ENCODE assay signal across 14 cellular contexts in the genomic region with DNA sequence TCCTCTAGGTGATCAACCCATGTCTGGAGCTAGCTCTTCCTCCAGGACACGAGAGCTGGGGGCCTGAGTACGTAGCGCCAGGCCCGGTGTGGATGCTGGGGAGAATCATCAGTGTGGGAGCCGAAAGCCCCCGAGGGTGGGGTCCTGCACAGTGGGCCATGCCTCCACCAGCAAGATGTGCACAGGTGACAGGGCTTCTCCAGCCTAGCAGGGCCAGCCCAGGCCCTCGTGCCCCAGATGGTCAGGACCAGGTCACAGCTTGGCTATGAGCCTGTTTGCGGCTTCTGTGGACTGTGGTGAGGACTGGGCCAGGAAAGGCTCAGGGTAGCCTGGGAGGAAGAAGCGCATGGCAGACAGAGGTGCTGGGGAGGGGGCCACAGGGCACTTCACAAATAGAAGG. TPM values are rescaled to one million over a fixed set of nuclear protein-coding genes. Genes with fewer than 3 reads are reported as not detected.
DNase-seq lines count a peak whose midpoint lies in the region; ATAC-seq, FAIRE-seq and TF ChIP-seq lines count a peak whose summit lies in the region.
"Had no signal": no experiment of that assay in that cellular context is flagged by ENCODE, and none has a peak within 500 bp of the region (broad histone marks: within the 10 kb centered on the region; RNA-seq: fewer than 3 reads in every experiment).

No MANE protein-coding gene starts in this region.

- H3K9ac ChIP-seq in K562 (ENCODE audit: insufficient read depth in 1 of 2, low read depth in 2 of 2, low read length in 2 of 2), result peak overlapping the region in 1 of 2 experiments; percentile 50; a peak in 2 of 4 replicates

- no peaks in the 10 kb centered on the region for H3K9me3 ChIP-seq in K562 (replicated peaks; ENCODE audit: control insufficient read depth, insufficient read depth, low read depth, low read length)

- CTCF ChIA-PET in K562 (lab: Yijun Ruan, JAX; ENCODE audit: low intra/inter-chr PET ratio), result no interaction called here

- ATAC-seq in stimulated activated naive CD8-positive, alpha-beta T cell treated with anti-CD3 and anti-CD28 coated beads, Interleukin-15, Interleukin-2, amounts not matched to agents 100 U/mL and 50 U/mL, for 24 hours, result no peak
- ATAC-seq in K562 (no peak), naive B cell (ENCODE audit: low read depth in 2 of 2) (no peak), GM21619 (IDR thresholded peaks at IDR 0.05; ENCODE audit: unreplicated experiment) (no peak), omental fat pad (ENCODE audit: low FRiP score) (no peak)

- H3K4me3 ChIP-seq in K562, result no peak overlapping the region
- H3K4me3 ChIP-seq: SK-N-MC had no signal

- no peaks in the 10 kb centered on the region for H3K79me2 ChIP-seq in K562 (ENCODE audit: control insufficient read depth, insufficient read depth, low read length)

- no peaks in the 10 kb centered on the region for H3K9me3 Mint-ChIP-seq in stimulated activated naive CD8-positive, alpha-beta T cell treated with anti-CD3 and anti-CD28 coated beads, Interleukin-15, Interleukin-2, amounts not matched to agents 100 ng/mL and 50 ng/mL, for 24 hours
- no peaks in the 10 kb centered on the region for H3K9me3 Mint-ChIP-seq in naive B cell

- intact Hi-C loops in K562 (cut with micrococcal nuclease), result no loop called here

- H3K27me3 Mint-ChIP-seq in stimulated activated naive CD8-positive, alpha-beta T cell treated with anti-CD3 and anti-CD28 coated beads, Interleukin-15, Interleukin-2, amounts not matched to agents 100 ng/mL and 50 ng/mL, for 24 hours, result no peaks in the 10 kb centered on the region
- no peaks in the 10 kb centered on the region for H3K27me3 Mint-ChIP-seq in naive B cell

- no peak overlapping the region for H3K27ac ChIP-seq in K562 (ENCODE audit: extremely low read depth, low read depth, low read length)
- H3K27ac ChIP-seq: SK-N-MC had no signal

- H2AFZ ChIP-seq in K562 (ENCODE audit: low read depth, low read length), result no peak overlapping the region

- no peaks in the 10 kb centered on the region for H3K27me3 ChIP-seq in K562 (ENCODE audit: control insufficient read depth in 2 of 2, insufficient read depth in 2 of 2, low read length in 2 of 2)

- DNase-seq in stimulated activated naive CD8-positive, alpha-beta T cell treated with anti-CD3 and anti-CD28 coated beads, Interleukin-15, Interleukin-2, amounts not matched to agents 100 U/mL and 50 U/mL, for 24 hours, result no peak
- DNase-seq in K562 (ENCODE audit: extremely low read depth in 1 of 4, low spot score in 3 of 4) (no peak), naive B cell (no peak), NCI-H2227 (lab: John Stamatoyannopoulos, UW; ENCODE audit: unreplicated experiment) (no peak), NCI-H1048 (lab: John Stamatoyannopoulos, UW) (no peak), omental fat pad (ENCODE audit: low spot score) (no peak)
- DNase-seq: activated gamma-delta T cell, AML-193, NCI-H1105 treated with DMSO at 0.1 percent for 48 hours, NCI-H524 treated with DMSO at 0.1 percent for 48 hours, trophoblast cell had no signal

- peaks cover 31% of the 10 kb centered on the region for H3K36me3 Mint-ChIP-seq in stimulated activated naive CD8-positive, alpha-beta T cell treated with anti-CD3 and anti-CD28 coated beads, Interleukin-15, Interleukin-2, amounts not matched to agents 100 ng/mL and 50 ng/mL, for 24 hours (ENCODE audit: low read depth)
- no peaks in the 10 kb centered on the region for H3K36me3 Mint-ChIP-seq in naive B cell

- peaks cover 3% of the 10 kb centered on the region for H3K9me1 ChIP-seq in K562 (ENCODE audit: control insufficient read depth, insufficient read depth, low read length)

- no peak for FAIRE-seq in K562 (lab: Jason Lieb, UNC)

- H3K36me3 ChIP-seq in K562 (ENCODE audit: control insufficient read depth, insufficient read depth, low read length), result peaks cover 82% of the 10 kb centered on the region; the same call in 2 of the 3 replicates

- POLR2A ChIA-PET in K562 (lab: Yijun Ruan, JAX), result interaction anchor here (0.6 to 2.8 kb wide), 5 partner anchors 9 to 1993 kb away, joined by 3 to 16 read pairs (median 3); partner anchors contain the start of gene RHBDF1

- WGBS in K562 (ENCODE audit: insufficient coverage, low coverage, missing lambda C conversion rate), result 92% methylated on average over 6 of the region's 9 CpGs

- no peak overlapping the region for H3K4me3 Mint-ChIP-seq in stimulated activated naive CD8-positive, alpha-beta T cell treated with anti-CD3 and anti-CD28 coated beads, Interleukin-15, Interleukin-2, amounts not matched to agents 100 ng/mL and 50 ng/mL, for 24 hours
- peak overlapping the region in 1 of 8 donors; percentile 20 for H3K4me3 Mint-ChIP-seq in naive B cell

- H3K4me1 ChIP-seq in K562 (replicated peaks in 1 of 2; ENCODE audit: control insufficient read depth in 2 of 2, insufficient read depth in 2 of 2, low read length in 2 of 2), result peaks cover 3 to 56% of the 10 kb centered on the region in 2 experiments; a peak in 4 of 5 replicates

- peaks cover 36% of the 10 kb centered on the region for H3K4me1 Mint-ChIP-seq in stimulated activated naive CD8-positive, alpha-beta T cell treated with anti-CD3 and anti-CD28 coated beads, Interleukin-15, Interleukin-2, amounts not matched to agents 100 ng/mL and 50 ng/mL, for 24 hours (ENCODE audit: low read depth)
- H3K4me1 Mint-ChIP-seq in naive B cell, result peaks cover 27 to 39% (median 38%) of the 10 kb centered on the region in 3 donors

- no peak for TF ChIP-seq RAD21 in K562 (CRISPR knock-in tag; conservative IDR thresholded peaks at IDR 0.05 in 1 of 2, IDR thresholded peaks at IDR 0.05 in 1 of 2)

- H3K27ac Mint-ChIP-seq in stimulated activated naive CD8-positive, alpha-beta T cell treated with anti-CD3 and anti-CD28 coated beads, Interleukin-15, Interleukin-2, amounts not matched to agents 100 ng/mL and 50 ng/mL, for 24 hours, result peak overlapping the region; percentile 74
- H3K27ac Mint-ChIP-seq in naive B cell, result peak overlapping the region; percentile 71 to 87 (median 80)

- TF ChIP-seq CTCF in K562 (IDR thresholded peaks at IDR 0.05 in 2 of 3, conservative IDR thresholded peaks at IDR 0.05 in 1 of 3; ENCODE audit: insufficient read depth in 2 of 3, low read depth in 1 of 3, low read length in 3 of 3) (no peak), omental fat pad (IDR thresholded peaks at IDR 0.05) (no peak)

- no peak for TF ChIP-seq EP300 in K562 (IDR thresholded peaks at IDR 0.05; ENCODE audit: low read length)

- H4K20me1 ChIP-seq in K562 (replicated peaks; ENCODE audit: control insufficient read depth, insufficient read depth, low read length), result peaks cover 12% of the 10 kb centered on the region; the same call in 1 of the 2 replicates

- BruUV-seq in K562 (replicated peaks; lab: Mats Ljungman, UMichigan), result TSS peak; percentile 69

- no peak for TF ChIP-seq POLR2A in K562 (conservative IDR thresholded peaks at IDR 0.05)

- in situ Hi-C loops in K562 (cut with MboI), result no loop called here

- no peak overlapping the region for H3K4me2 ChIP-seq in K562 (ENCODE audit: insufficient read depth, low read length)

RNA-seq across cellular contexts. Expression of gene MPG, which starts 7.8 kb away (rescaled TPM):
- total RNA-seq in K562 (2011; cell fraction: chromatin; rRNA removed; ENCODE audit: low replicate concordance), result 6.3 and 35.1 TPM in 2 replicates
- total RNA-seq in K562 (2011; cell fraction: nucleolus; rRNA removed), result 52.2 and 54.0 TPM in 2 replicates
- total RNA-seq in K562 (2011; cell fraction: nucleoplasm; rRNA removed), result 26.0 and 30.7 TPM in 2 replicates
- 192 and 226 TPM in 2 replicates for total RNA-seq in K562 (2014; rRNA removed)
- 5.0 and 6.1 TPM in 2 replicates for total RNA-seq in K562 (2014; rRNA removed; fragmentation: Illumina TruSeq; extraction: Trizol)
- 47.1 and 52.8 TPM in 2 replicates for total RNA-seq in K562 (2015; rRNA removed; fragmentation: Illumina TruSeq; extraction: Trizol)
- 80.1 and 81.9 TPM in 2 replicates for total RNA-seq in K562 (2021)
- 36.2 and 52.2 TPM in 2 replicates for polyA plus RNA-seq in K562 (2011; rRNA removed)
- polyA plus RNA-seq in K562 (2011; cell fraction: cytosol; rRNA removed), result 102 and 222 TPM in 2 replicates
- 38.8 and 51.3 TPM in 2 replicates for polyA plus RNA-seq in K562 (2011; cell fraction: nucleus; rRNA removed)
- polyA plus RNA-seq in K562 (2012), result 46.7 and 91.8 TPM in 2 replicates
- polyA plus RNA-seq in K562 (2014; fragmentation: Illumina TruSeq; extraction: Trizol), result 21.1 and 55.2 TPM in 2 replicates
- 1 to 10 TPM in 1 of 2 experiments, under 1 TPM in 1; 0.42 to 2.2 TPM for polyA plus RNA-seq in K562 (2014; fragmentation: Nextera tagmentation; extraction: Ambion mirVana)
- polyA plus RNA-seq in K562 (2014; rRNA removed), result 138 and 214 TPM in 2 replicates
- 5.7 and 7.4 TPM in 2 replicates for polyA minus RNA-seq in K562 (2011; rRNA and poly(A)+ RNA removed)
- 34.4 and 54.7 TPM in 2 replicates for polyA minus RNA-seq in K562 (2011; cell fraction: cytosol; rRNA and poly(A)+ RNA removed)
- polyA minus RNA-seq in K562 (2011; cell fraction: nucleus; rRNA and poly(A)+ RNA removed), result 15.9 and 16.8 TPM in 2 replicates
- 100 to 1,000 TPM in 1 of 6 donors, 10 to 100 TPM in 5; 81.3 to 119 (median 84.6) TPM for polyA plus RNA-seq in naive B cell (ENCODE audit: low read depth in 6 of 6)
- 100 to 1,000 TPM in 1 of 4 donors, 10 to 100 TPM in 3; 49.1 to 107 (median 87.2) TPM for total RNA-seq in omental fat pad

RNA-seq across cellular contexts. Expression of gene RHBDF1, which starts 13.4 kb away (rescaled TPM):
- 63.2 and 128 TPM in 2 replicates for total RNA-seq in K562 (2011; cell fraction: chromatin; rRNA removed; ENCODE audit: low replicate concordance)
- total RNA-seq in K562 (2011; cell fraction: nucleolus; rRNA removed), result 70.9 and 80.0 TPM in 2 replicates
- 60.5 TPM in 2 replicates for total RNA-seq in K562 (2011; cell fraction: nucleoplasm; rRNA removed)
- total RNA-seq in K562 (2014; rRNA removed), result 4.5 and 5.9 TPM in 2 replicates
- total RNA-seq in K562 (2014; rRNA removed; fragmentation: Illumina TruSeq; extraction: Trizol), result 1.2 and 1.3 TPM in 2 replicates
- total RNA-seq in K562 (2015; rRNA removed; fragmentation: Illumina TruSeq; extraction: Trizol), result 1.2 and 1.6 TPM in 2 replicates
- 6.9 and 7.1 TPM in 2 replicates for total RNA-seq in K562 (2021)
- 8.2 and 20.0 TPM in 2 replicates for polyA plus RNA-seq in K562 (2011; rRNA removed)
- 9.3 and 10.9 TPM in 2 replicates for polyA plus RNA-seq in K562 (2011; cell fraction: cytosol; rRNA removed)
- 210 and 244 TPM in 2 replicates for polyA plus RNA-seq in K562 (2011; cell fraction: nucleus; rRNA removed)
- 3.0 and 13.0 TPM in 2 replicates for polyA plus RNA-seq in K562 (2012)
- 4.2 and 5.5 TPM in 2 replicates for polyA plus RNA-seq in K562 (2014; fragmentation: Illumina TruSeq; extraction: Trizol)
- 1 to 10 TPM; 1.0 to 2.0 TPM for polyA plus RNA-seq in K562 (2014; fragmentation: Nextera tagmentation; extraction: Ambion mirVana)
- polyA plus RNA-seq in K562 (2014; rRNA removed), result 6.0 and 6.9 TPM in 2 replicates
- 2.7 and 4.6 TPM in 2 replicates for polyA minus RNA-seq in K562 (2011; rRNA and poly(A)+ RNA removed)
- 3.7 and 10.0 TPM in 2 replicates for polyA minus RNA-seq in K562 (2011; cell fraction: cytosol; rRNA and poly(A)+ RNA removed)
- 15.8 and 22.8 TPM in 2 replicates for polyA minus RNA-seq in K562 (2011; cell fraction: nucleus; rRNA and poly(A)+ RNA removed)
- under 1 TPM in 1 of 6 donors, not detected in 5; 0.08 TPM for polyA plus RNA-seq in naive B cell (ENCODE audit: low read depth in 6 of 6)
- 10 to 100 TPM; 17.7 to 66.8 (median 18.8) TPM for total RNA-seq in omental fat pad

RNA-seq across cellular contexts. Expression of gene SNRNP25, which starts 32.2 kb away (rescaled TPM):
- 58.7 and 108 TPM in 2 replicates for total RNA-seq in K562 (2011; cell fraction: chromatin; rRNA removed; ENCODE audit: low replicate concordance)
- 59.2 and 64.4 TPM in 2 replicates for total RNA-seq in K562 (2011; cell fraction: nucleolus; rRNA removed)
- 61.2 and 70.4 TPM in 2 replicates for total RNA-seq in K562 (2011; cell fraction: nucleoplasm; rRNA removed)
- total RNA-seq in K562 (2014; rRNA removed), result 176 and 178 TPM in 2 replicates
- total RNA-seq in K562 (2014; rRNA removed; fragmentation: Illumina TruSeq; extraction: Trizol), result 78.8 and 107 TPM in 2 replicates
- total RNA-seq in K562 (2015; rRNA removed; fragmentation: Illumina TruSeq; extraction: Trizol), result 106 and 108 TPM in 2 replicates
- 123 and 124 TPM in 2 replicates for total RNA-seq in K562 (2021)
- polyA plus RNA-seq in K562 (2011; rRNA removed), result 116 and 117 TPM in 2 replicates
- 102 and 106 TPM in 2 replicates for polyA plus RNA-seq in K562 (2011; cell fraction: cytosol; rRNA removed)
- 107 and 113 TPM in 2 replicates for polyA plus RNA-seq in K562 (2011; cell fraction: nucleus; rRNA removed)
- 70.9 and 149 TPM in 2 replicates for polyA plus RNA-seq in K562 (2012)
- 103 and 132 TPM in 2 replicates for polyA plus RNA-seq in K562 (2014; fragmentation: Illumina TruSeq; extraction: Trizol)
- polyA plus RNA-seq in K562 (2014; fragmentation: Nextera tagmentation; extraction: Ambion mirVana), result 10 to 100 TPM; 59.0 to 61.5 TPM
- 122 and 154 TPM in 2 replicates for polyA plus RNA-seq in K562 (2014; rRNA removed)
- 48.3 and 52.8 TPM in 2 replicates for polyA minus RNA-seq in K562 (2011; rRNA and poly(A)+ RNA removed)
- polyA minus RNA-seq in K562 (2011; cell fraction: cytosol; rRNA and poly(A)+ RNA removed), result 20.9 and 31.3 TPM in 2 replicates
- 18.3 and 31.3 TPM in 2 replicates for polyA minus RNA-seq in K562 (2011; cell fraction: nucleus; rRNA and poly(A)+ RNA removed)
- polyA plus RNA-seq in naive B cell (ENCODE audit: low read depth in 6 of 6), result 100 to 1,000 TPM in 1 of 6 donors, 10 to 100 TPM in 5; 43.3 to 111 (median 67.2) TPM
- 10 to 100 TPM; 14.1 to 20.3 (median 17.6) TPM for total RNA-seq in omental fat pad

RNA-seq across cellular contexts. Expression of gene POLR3K, which starts 32.5 kb away (rescaled TPM):
- total RNA-seq in K562 (2011; cell fraction: chromatin; rRNA removed; ENCODE audit: low replicate concordance), result 53.1 and 79.0 TPM in 2 replicates
- total RNA-seq in K562 (2011; cell fraction: nucleolus; rRNA removed), result 47.2 and 48.0 TPM in 2 replicates
- 66.1 and 91.1 TPM in 2 replicates for total RNA-seq in K562 (2011; cell fraction: nucleoplasm; rRNA removed)
- total RNA-seq in K562 (2014; rRNA removed), result 62.7 and 65.7 TPM in 2 replicates
- total RNA-seq in K562 (2014; rRNA removed; fragmentation: Illumina TruSeq; extraction: Trizol), result 46.3 and 53.5 TPM in 2 replicates
- 42.1 and 43.7 TPM in 2 replicates for total RNA-seq in K562 (2015; rRNA removed; fragmentation: Illumina TruSeq; extraction: Trizol)
- 86.7 and 90.9 TPM in 2 replicates for total RNA-seq in K562 (2021)
- 86.0 and 95.2 TPM in 2 replicates for polyA plus RNA-seq in K562 (2011; rRNA removed)
- polyA plus RNA-seq in K562 (2011; cell fraction: cytosol; rRNA removed), result 138 TPM in 2 replicates
- 48.9 and 51.4 TPM in 2 replicates for polyA plus RNA-seq in K562 (2011; cell fraction: nucleus; rRNA removed)
- 55.3 and 115 TPM in 2 replicates for polyA plus RNA-seq in K562 (2012)
- polyA plus RNA-seq in K562 (2014; fragmentation: Illumina TruSeq; extraction: Trizol), result 68.2 and 81.3 TPM in 2 replicates
- 100 to 1,000 TPM; 304 to 315 TPM for polyA plus RNA-seq in K562 (2014; fragmentation: Nextera tagmentation; extraction: Ambion mirVana)
- 120 and 135 TPM in 2 replicates for polyA plus RNA-seq in K562 (2014; rRNA removed)
- 81.3 and 98.4 TPM in 2 replicates for polyA minus RNA-seq in K562 (2011; rRNA and poly(A)+ RNA removed)
- polyA minus RNA-seq in K562 (2011; cell fraction: cytosol; rRNA and poly(A)+ RNA removed), result 37.8 and 43.4 TPM in 2 replicates
- polyA minus RNA-seq in K562 (2011; cell fraction: nucleus; rRNA and poly(A)+ RNA removed), result 17.2 and 28.0 TPM in 2 replicates
- polyA plus RNA-seq in naive B cell (ENCODE audit: low read depth in 6 of 6), result 10 to 100 TPM; 39.0 to 57.3 (median 52.7) TPM
- total RNA-seq in omental fat pad, result 1 to 10 TPM; 3.4 to 6.3 (median 4.1) TPM

RNA-seq across cellular contexts. Expression of gene NPRL3, which starts 52.6 kb away (rescaled TPM):
- 75.3 and 210 TPM in 2 replicates for total RNA-seq in K562 (2011; cell fraction: chromatin; rRNA removed; ENCODE audit: low replicate concordance)
- total RNA-seq in K562 (2011; cell fraction: nucleolus; rRNA removed), result 101 and 104 TPM in 2 replicates
- 79.9 and 94.8 TPM in 2 replicates for total RNA-seq in K562 (2011; cell fraction: nucleoplasm; rRNA removed)
- total RNA-seq in K562 (2014; rRNA removed), result 8.4 and 10.9 TPM in 2 replicates
- total RNA-seq in K562 (2014; rRNA removed; fragmentation: Illumina TruSeq; extraction: Trizol), result 3.7 and 5.6 TPM in 2 replicates
- total RNA-seq in K562 (2015; rRNA removed; fragmentation: Illumina TruSeq; extraction: Trizol), result 4.4 and 7.9 TPM in 2 replicates
- 51.0 and 53.6 TPM in 2 replicates for total RNA-seq in K562 (2021)
- 9.7 and 26.3 TPM in 2 replicates for polyA plus RNA-seq in K562 (2011; rRNA removed)
- polyA plus RNA-seq in K562 (2011; cell fraction: cytosol; rRNA removed), result 14.6 and 15.5 TPM in 2 replicates
- polyA plus RNA-seq in K562 (2011; cell fraction: nucleus; rRNA removed), result 49.9 and 59.5 TPM in 2 replicates
- polyA plus RNA-seq in K562 (2012), result 44.9 and 60.8 TPM in 2 replicates
- 38.9 and 54.1 TPM in 2 replicates for polyA plus RNA-seq in K562 (2014; fragmentation: Illumina TruSeq; extraction: Trizol)
- polyA plus RNA-seq in K562 (2014; fragmentation: Nextera tagmentation; extraction: Ambion mirVana), result 1 to 10 TPM in 1 of 2 experiments, under 1 TPM in 1; 0.92 to 1.0 TPM
- 18.8 and 19.1 TPM in 2 replicates for polyA plus RNA-seq in K562 (2014; rRNA removed)
- polyA minus RNA-seq in K562 (2011; rRNA and poly(A)+ RNA removed), result 13.2 and 14.2 TPM in 2 replicates
- polyA minus RNA-seq in K562 (2011; cell fraction: cytosol; rRNA and poly(A)+ RNA removed), result 29.3 and 41.0 TPM in 2 replicates
- 20.2 and 31.7 TPM in 2 replicates for polyA minus RNA-seq in K562 (2011; cell fraction: nucleus; rRNA and poly(A)+ RNA removed)
- 10 to 100 TPM in 5 of 6 donors, 1 to 10 TPM in 1; 8.1 to 17.1 (median 11.2) TPM for polyA plus RNA-seq in naive B cell (ENCODE audit: low read depth in 6 of 6)
- total RNA-seq in omental fat pad, result 10 to 100 TPM; 14.5 to 25.5 (median 20.2) TPM
